In genomic region chr5:150138551-150139265, GRCh38 we compare ENCODE assay signal across 8 cellular contexts. TPM values are rescaled to one million over a fixed set of nuclear protein-coding genes. Genes with fewer than 3 reads are reported as not detected.
DNase-seq lines count a peak whose midpoint lies in the region; ATAC-seq, FAIRE-seq and TF ChIP-seq lines count a peak whose summit lies in the region.

No MANE protein-coding gene starts in this region.

- peaks cover 9% of the 10 kb centered on the region for H3K27me3 Mint-ChIP-seq in nephron progenitor cell (ENCODE audit: low read depth, poor library complexity)
- H3K27me3 Mint-ChIP-seq in stimulated activated memory B cell treated with anti-CD40 and anti-IgM and Interleukin-4, amounts not matched to agents 10 μg/mL and 1 μg/mL and 100 μg/mL, for 72 hours: peaks cover 9% of the 10 kb centered on the region

- H3K36me3 Mint-ChIP-seq in nephron progenitor cell (ENCODE audit: low read depth): peaks cover 5% of the 10 kb centered on the region
- no peaks in the 10 kb centered on the region for H3K36me3 Mint-ChIP-seq in stimulated activated memory B cell treated with anti-CD40 and anti-IgM and Interleukin-4, amounts not matched to agents 10 μg/mL and 1 μg/mL and 100 μg/mL, for 72 hours

- TF ChIP-seq CTCF in A673 (conservative IDR thresholded peaks at IDR 0.05; ENCODE audit: low read depth, low read length): no peak
- no peak for TF ChIP-seq CTCF in fibroblast of pulmonary artery (IDR thresholded peaks at IDR 0.05; ENCODE audit: low read length, missing control alignments)
- no peak for TF ChIP-seq CTCF in nephron progenitor cell (IDR thresholded peaks at IDR 0.05)

- H3K4me1 ChIP-seq in A673 (ENCODE audit: insufficient read depth, low read length, poor library complexity, severe bottlenecking): peaks cover 35% of the 10 kb centered on the region

- DNase-seq in A673 (ENCODE audit: low spot score): no peak
- peak; percentile 74 for DNase-seq in RCC 7860 (ENCODE audit: low spot score)
- DNase-seq in fibroblast of pulmonary artery (ENCODE audit: low read depth): peak; percentile 86
- DNase-seq in nephron progenitor cell: peak; percentile 77
- no peak for DNase-seq in G401 (ENCODE audit: low spot score)
- DNase-seq in activated CD4-positive, alpha-beta T cell treated with anti-CD3 and anti-CD28 coated beads, Interleukin-2, amount 50 U/mL, for 4 hours: no peak
- DNase-seq in activated effector memory CD4-positive, alpha-beta T cell treated with Interleukin-2 at 50 U/mL for 16 hours: no peak

- no peaks in the 10 kb centered on the region for H3K9me3 Mint-ChIP-seq in nephron progenitor cell
- H3K9me3 Mint-ChIP-seq in stimulated activated memory B cell treated with anti-CD40 and anti-IgM and Interleukin-4, amounts not matched to agents 10 μg/mL and 1 μg/mL and 100 μg/mL, for 72 hours: no peaks in the 10 kb centered on the region

- no peaks in the 10 kb centered on the region for H3K36me3 ChIP-seq in A673 (ENCODE audit: insufficient read depth, low read length, poor library complexity, severe bottlenecking)

- no peak for FAIRE-seq in RCC 7860 (lab: Jason Lieb, UNC)

- intact Hi-C loops in A673 (cut with micrococcal nuclease; ENCODE audit: unreplicated experiment): no loop called here

- CTCF ChIA-PET in A673 (lab: Charles Lee): no interaction called here

- no peaks in the 10 kb centered on the region for H3K27me3 ChIP-seq in A673 (replicated peaks; ENCODE audit: insufficient read depth, low read depth, low read length, poor library complexity)

- H3K4me3 ChIP-seq in A673 (ENCODE audit: low read depth, low read length, poor library complexity, severe bottlenecking): no peak overlapping the region
- no peak overlapping the region for H3K4me3 ChIP-seq in fibroblast of pulmonary artery (replicated peaks; ENCODE audit: low read depth, low read length)

- in situ Hi-C loops in G401 (cut with HindIII; ENCODE audit: low sequenced_read_pairs): no loop called here

- peaks cover 100% of the 10 kb centered on the region for H3K4me1 Mint-ChIP-seq in nephron progenitor cell
- no peaks in the 10 kb centered on the region for H3K4me1 Mint-ChIP-seq in stimulated activated memory B cell treated with anti-CD40 and anti-IgM and Interleukin-4, amounts not matched to agents 10 μg/mL and 1 μg/mL and 100 μg/mL, for 72 hours

- H3K27ac ChIP-seq in A673 (ENCODE audit: low read depth, low read length, poor library complexity, severe bottlenecking): peak overlapping the region; percentile 51

- H3K27ac Mint-ChIP-seq in nephron progenitor cell: peak overlapping the region; percentile 98
- H3K27ac Mint-ChIP-seq in stimulated activated memory B cell treated with anti-CD40 and anti-IgM and Interleukin-4, amounts not matched to agents 10 μg/mL and 1 μg/mL and 100 μg/mL, for 72 hours: no peak overlapping the region

- ATAC-seq in stimulated activated memory B cell treated with anti-CD40 and anti-IgM and Interleukin-4, amounts not matched to agents 10 μg/mL and 1 μg/mL and 100 μg/mL, for 72 hours: no peak

- BruUV-seq in A673 (replicated peaks; lab: Mats Ljungman, UMichigan): no TSS peak

- no peaks in the 10 kb centered on the region for H3K9me3 ChIP-seq in A673 (ENCODE audit: low read depth, low read length, poor library complexity, severe bottlenecking)

- H3K4me3 Mint-ChIP-seq in nephron progenitor cell: peak overlapping the region; percentile 17
- no peak overlapping the region for H3K4me3 Mint-ChIP-seq in stimulated activated memory B cell treated with anti-CD40 and anti-IgM and Interleukin-4, amounts not matched to agents 10 μg/mL and 1 μg/mL and 100 μg/mL, for 72 hours

- POLR2A ChIA-PET in A673 (lab: Charles Lee; ENCODE audit: low non-redundant PET): no interaction called here

RNA-seq across cellular contexts. Expression of gene PDGFRB, which starts 16.9 kb away (rescaled TPM):
- total RNA-seq in A673 (2021): 25.9 and 58.3 TPM in 2 replicates
- total RNA-seq in G401 (2014; rRNA removed; shearing (Covaris generic)): 21.0 and 31.1 TPM in 2 replicates

RNA-seq across cellular contexts. Expression of gene CDX1, which starts 27.9 kb away (rescaled TPM):
- not detected in 2 replicates for total RNA-seq in A673 (2021)
- not detected in 2 replicates for total RNA-seq in G401 (2014; rRNA removed; shearing (Covaris generic))

RNA-seq across cellular contexts. Expression of gene SLC6A7, which starts 51.2 kb away (rescaled TPM):
- not detected in 2 replicates for total RNA-seq in A673 (2021)
- not detected in 2 replicates for total RNA-seq in G401 (2014; rRNA removed; shearing (Covaris generic))

RNA-seq across cellular contexts. Expression of gene CSF1R, which starts 52.4 kb away (rescaled TPM):
- total RNA-seq in A673 (2021): not detected in 2 replicates
- total RNA-seq in G401 (2014; rRNA removed; shearing (Covaris generic)): 0.43 and 1.1 TPM in 2 replicates

Comparison
In these comparisons a context has a peak if more than half of its experiments do, and no peak if none do; other contexts are left out.
1. DNase-seq: peak in RCC 7860 (single experiment), fibroblast of pulmonary artery (single experiment) and nephron progenitor cell (single experiment); none in A673 (single experiment), G401 (single experiment), activated CD4-positive, alpha-beta T cell treated with anti-CD3 and anti-CD28 coated beads, Interleukin-2, amount 50 U/mL, for 4 hours (0 of 2) and activated effector memory CD4-positive, alpha-beta T cell treated with Interleukin-2 at 50 U/mL for 16 hours (single experiment).